In the genomic region with DNA sequence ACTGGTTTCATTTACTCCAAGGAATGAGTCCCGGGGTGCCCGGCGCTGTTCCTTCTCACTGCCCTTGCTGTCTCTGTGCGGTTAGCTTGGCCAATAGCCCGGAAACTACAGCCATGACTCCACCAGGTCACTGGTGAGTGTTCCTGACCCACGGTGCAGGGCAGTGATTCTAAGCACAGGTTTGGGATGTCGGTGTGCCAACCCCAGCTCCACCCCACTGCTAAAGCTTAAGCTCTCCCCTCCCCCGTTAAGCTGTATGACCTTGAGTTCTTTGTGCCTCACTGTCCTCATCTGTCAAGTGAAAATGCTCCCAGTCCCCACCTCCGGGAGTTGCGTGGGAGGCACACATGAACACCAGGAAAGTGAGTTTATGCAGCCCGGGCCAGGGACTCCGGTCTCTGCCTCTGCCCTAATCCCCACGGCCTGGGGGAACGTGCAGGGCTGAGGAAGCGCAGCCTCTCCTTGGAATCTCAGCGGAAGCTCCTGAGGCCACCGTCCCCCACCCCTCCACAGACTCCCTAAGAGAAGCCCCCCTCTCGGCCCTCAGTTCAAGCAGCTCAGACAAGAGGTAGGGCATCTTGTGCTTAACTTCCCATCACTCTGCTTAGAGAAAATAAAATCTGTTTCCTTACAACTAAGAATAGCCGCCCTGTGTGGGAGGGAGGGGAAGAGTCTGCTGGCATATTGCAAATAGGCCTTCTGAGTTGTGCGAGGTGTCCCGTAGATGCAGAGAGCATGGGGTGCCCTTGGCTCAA, we compare ENCODE assay signal across 2 cellular contexts.
TF ChIP-seq lines count a peak whose summit lies in the region.

No MANE protein-coding gene starts in this region.

TF ChIP-seq in H1, 55 proteins besides CTCF, POLR2A, EP300 and RAD21:
- TF ChIP-seq RBBP5 (IDR thresholded peaks at IDR 0.05; ENCODE audit: borderline replicate concordance, low read depth, low read length) (no peak), CREB1 (IDR thresholded peaks at IDR 0.05) (no peak), SP1 (IDR thresholded peaks at IDR 0.05; ENCODE audit: low read depth, low read length) (no peak), SIX5 (IDR thresholded peaks at IDR 0.05; ENCODE audit: low read depth, low read length) (no peak), BACH1 (IDR thresholded peaks at IDR 0.05; ENCODE audit: low read length) (no peak), MAFK (IDR thresholded peaks at IDR 0.05; ENCODE audit: low read depth, low read length) (no peak), EZH2 (IDR thresholded peaks at IDR 0.05; ENCODE audit: low read depth, low read length, severe bottlenecking) (no peak)
TF ChIP-seq in H1: peak in this region for 0.

TF ChIP-seq in GM12891, 5 proteins besides CTCF, POLR2A, EP300 and RAD21:
- no peak for TF ChIP-seq POLR2AphosphoS5 (IDR thresholded peaks at IDR 0.05; ENCODE audit: low read depth, low read length)
- TF ChIP-seq POU2F2 (IDR thresholded peaks at IDR 0.05; ENCODE audit: low read depth, low read length), result no peak
